Comparison of ENCODE assay signal across 28 cellular contexts in the genomic region with DNA sequence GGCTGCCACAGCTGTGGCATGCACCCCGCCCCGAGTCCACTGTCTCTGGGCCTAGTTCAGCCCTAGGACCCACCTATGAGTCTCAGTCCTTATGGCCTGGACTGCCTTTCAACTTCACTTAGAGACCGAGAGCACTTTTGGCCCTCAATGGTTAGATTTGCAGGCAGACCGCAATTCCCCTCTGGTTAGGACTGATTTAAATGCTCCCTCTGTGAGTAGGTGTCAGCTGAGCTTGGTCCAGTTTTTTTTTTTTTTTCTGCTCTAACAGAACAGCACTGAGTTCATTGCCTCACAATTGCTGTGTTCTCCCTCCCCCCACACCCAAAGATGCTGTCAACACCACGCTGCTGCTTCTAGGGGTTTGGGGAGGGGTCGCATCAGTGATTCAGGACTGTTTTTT.
"Had no signal": no experiment of that assay in that cellular context is flagged by ENCODE, and none has a peak within 500 bp of the region (broad histone marks: within the 10 kb centered on the region; RNA-seq: fewer than 3 reads in every experiment).

No MANE protein-coding gene starts in this region.

- H3K36me3 Mint-ChIP-seq: natural killer cell; neural progenitor cell; stimulated activated effector memory CD8-positive, alpha-beta T cell treated with anti-CD3 and anti-CD28 coated beads, Interleukin-12 subunit alpha, Interleukin-12 subunit beta, amount 100 ng/mL, for 72 hours; stimulated activated naive B cell treated with anti-CD40 and anti-IgM and Interleukin-4, amounts not matched to agents 10 μg/mL and 1 μg/mL and 100 μg/mL, for 72 hours; type B pancreatic cell had no signal

- H3K4me1 Mint-ChIP-seq: natural killer cell; nephron; neural progenitor cell; stimulated activated effector memory CD8-positive, alpha-beta T cell treated with anti-CD3 and anti-CD28 coated beads, Interleukin-12 subunit alpha, Interleukin-12 subunit beta, amount 100 ng/mL, for 72 hours; stimulated activated naive B cell treated with anti-CD40 and anti-IgM and Interleukin-4, amounts not matched to agents 10 μg/mL and 1 μg/mL and 100 μg/mL, for 72 hours had no signal

- H3K9me3 ChIP-seq: ovary, psoas muscle, right lobe of liver, sigmoid colon, stomach, thoracic aorta, thyroid gland, tibial nerve, upper lobe of right lung, uterus had no signal

- H3K27me3 ChIP-seq: neural progenitor cell, ovary, right lobe of liver, sigmoid colon, thyroid gland, tibial nerve, upper lobe of right lung, uterus had no signal

- H3K4me3 Mint-ChIP-seq: natural killer cell; nephron; neural progenitor cell; stimulated activated effector memory CD8-positive, alpha-beta T cell treated with anti-CD3 and anti-CD28 coated beads, Interleukin-12 subunit alpha, Interleukin-12 subunit beta, amount 100 ng/mL, for 72 hours; stimulated activated naive B cell treated with anti-CD40 and anti-IgM and Interleukin-4, amounts not matched to agents 10 μg/mL and 1 μg/mL and 100 μg/mL, for 72 hours; stimulated activated naive CD8-positive, alpha-beta T cell treated with anti-CD3 and anti-CD28 coated beads, Interleukin-15, Interleukin-2, amounts not matched to agents 100 ng/mL and 50 ng/mL, for 24 hours; type B pancreatic cell had no signal

- H3K27me3 Mint-ChIP-seq: progenitor cell of endocrine pancreas; stimulated activated naive CD8-positive, alpha-beta T cell treated with anti-CD3 and anti-CD28 coated beads, Interleukin-15, Interleukin-2, amounts not matched to agents 100 ng/mL and 50 ng/mL, for 24 hours; type B pancreatic cell had no signal

- ATAC-seq: natural killer cell; psoas muscle; right cardiac atrium; right lobe of liver; stimulated activated effector memory CD8-positive, alpha-beta T cell treated with anti-CD3 and anti-CD28 coated beads, Interleukin-12 subunit alpha, Interleukin-12 subunit beta, amount 100 ng/mL, for 72 hours; stimulated activated naive B cell treated with anti-CD40 and anti-IgM and Interleukin-4, amounts not matched to agents 10 μg/mL and 1 μg/mL and 100 μg/mL, for 72 hours; upper lobe of right lung had no signal

- H3K27ac ChIP-seq: neural progenitor cell, ovary, parathyroid adenoma, psoas muscle, right lobe of liver, sigmoid colon, stomach, thoracic aorta, thyroid gland, tibial nerve, upper lobe of right lung, uterus had no signal

- H3K9ac ChIP-seq: neural progenitor cell, parathyroid adenoma had no signal

- DNase-seq: natural killer cell; occipital lobe; ovary; posterior cingulate gyrus; psoas muscle; right cardiac atrium; right lobe of liver; sigmoid colon; small intestine; stimulated activated CD4-positive, alpha-beta T cell treated with anti-CD3 and anti-CD28 coated beads, Interleukin-15, amount 100 ng/mL, for 24 hours; stimulated activated CD4-positive, alpha-beta T cell treated with anti-CD3 and anti-CD28 coated beads, Interleukin-2, amount 100 ng/mL, for 24 hours; stimulated activated CD4-positive, alpha-beta T cell treated with anti-CD3 and anti-CD28 coated beads, Interleukin-2, amount 100 ng/mL, for 48 hours; stimulated activated CD4-positive, alpha-beta T cell treated with anti-CD3 and anti-CD28 coated beads, Interleukin-4, amount 100 ng/mL, for 24 hours; stimulated activated naive B cell treated with anti-CD40 and anti-IgM and Interleukin-4, amounts not matched to agents 10 μg/mL and 1 μg/mL and 100 μg/mL, for 72 hours; stimulated activated naive CD4-positive, alpha-beta T cell treated with Interleukin-2 at 50 U/mL for 16 hours; stomach; thyroid gland; upper lobe of right lung; uterus had no signal

- H3K4me1 ChIP-seq: neural progenitor cell, parathyroid adenoma, psoas muscle, right lobe of liver, sigmoid colon, stomach, thyroid gland, tibial nerve, upper lobe of right lung, uterus had no signal

- H3K36me3 ChIP-seq: neural progenitor cell, ovary, right lobe of liver, sigmoid colon, stomach, thoracic aorta, thyroid gland, tibial nerve, upper lobe of right lung, uterus had no signal

- H3K9me3 Mint-ChIP-seq: natural killer cell; neural progenitor cell; stimulated activated effector memory CD8-positive, alpha-beta T cell treated with anti-CD3 and anti-CD28 coated beads, Interleukin-12 subunit alpha, Interleukin-12 subunit beta, amount 100 ng/mL, for 72 hours; stimulated activated naive B cell treated with anti-CD40 and anti-IgM and Interleukin-4, amounts not matched to agents 10 μg/mL and 1 μg/mL and 100 μg/mL, for 72 hours; stimulated activated naive CD8-positive, alpha-beta T cell treated with anti-CD3 and anti-CD28 coated beads, Interleukin-15, Interleukin-2, amounts not matched to agents 100 ng/mL and 50 ng/mL, for 24 hours; type B pancreatic cell had no signal

- H3K4me3 ChIP-seq: neural progenitor cell, ovary, psoas muscle, right lobe of liver, sigmoid colon, stomach, thoracic aorta, thyroid gland, tibial nerve, upper lobe of right lung, uterus had no signal

- H3K27ac Mint-ChIP-seq: natural killer cell; nephron; neural progenitor cell; progenitor cell of endocrine pancreas; stimulated activated effector memory CD8-positive, alpha-beta T cell treated with anti-CD3 and anti-CD28 coated beads, Interleukin-12 subunit alpha, Interleukin-12 subunit beta, amount 100 ng/mL, for 72 hours; stimulated activated naive B cell treated with anti-CD40 and anti-IgM and Interleukin-4, amounts not matched to agents 10 μg/mL and 1 μg/mL and 100 μg/mL, for 72 hours; stimulated activated naive CD8-positive, alpha-beta T cell treated with anti-CD3 and anti-CD28 coated beads, Interleukin-15, Interleukin-2, amounts not matched to agents 100 ng/mL and 50 ng/mL, for 24 hours; type B pancreatic cell had no signal
